9 cellular contexts compared by ENCODE assay signal in genomic region chr21:33971492-33972013, GRCh38. TPM values are rescaled to one million over a fixed set of nuclear protein-coding genes. Genes with fewer than 3 reads are reported as not detected.
DNase-seq lines count a peak whose midpoint lies in the region; TF ChIP-seq lines count a peak whose summit lies in the region.
"Had no signal": no experiment of that assay in that cellular context is flagged by ENCODE, and none has a peak within 500 bp of the region (broad histone marks: within the 10 kb centered on the region; RNA-seq: fewer than 3 reads in every experiment).

No MANE protein-coding gene starts in this region.

- intact Hi-C loops in posterior vena cava (cut with DNase I): no loop called here

- TF ChIP-seq CTCF in osteocyte (IDR thresholded peaks at IDR 0.05): no peak

- no peak overlapping the region for H3K4me3 Mint-ChIP-seq in osteocyte (ENCODE audit: unreplicated experiment)

- H3K4me1 Mint-ChIP-seq in osteocyte (ENCODE audit: unreplicated experiment): peaks cover 69% of the 10 kb centered on the region

- peak overlapping the region; percentile 36 for H3K27ac Mint-ChIP-seq in osteocyte (ENCODE audit: unreplicated experiment)

- DNase-seq in NCI-H510A treated with DMSO at 0.1 percent for 48 hours (lab: John Stamatoyannopoulos, UW) (peak; percentile 11), NCI-H510A (lab: John Stamatoyannopoulos, UW) (no peak), NCI-H226 (peak; percentile 68), ecto neural progenitor cell (ENCODE audit: low spot score) (peak; percentile 41), osteocyte (ENCODE audit: extremely low spot score, unreplicated experiment) (peak; percentile 40), NCI-H345 treated with DMSO at 0.1 percent for 48 hours (lab: John Stamatoyannopoulos, UW; ENCODE audit: unreplicated experiment) (no peak), posterior vena cava (ENCODE audit: low spot score) (no peak), DMS53 (lab: John Stamatoyannopoulos, UW) (no peak)
- DNase-seq: left lung had no signal

- no peaks in the 10 kb centered on the region for H3K36me3 Mint-ChIP-seq in osteocyte (ENCODE audit: unreplicated experiment)

- H3K9me3 Mint-ChIP-seq in osteocyte (ENCODE audit: unreplicated experiment): no peaks in the 10 kb centered on the region

- no peaks in the 10 kb centered on the region for H3K27me3 Mint-ChIP-seq in osteocyte (ENCODE audit: unreplicated experiment)

RNA-seq across cellular contexts. Expression of gene ATP5PO, which starts 55.9 kb away (rescaled TPM):
- total RNA-seq in osteocyte (150 and 152 TPM in 2 replicates), posterior vena cava (100 to 1,000 TPM; 138 to 167 TPM)

Comparison
In these comparisons a context has a peak if more than half of its experiments do, and no peak if none do; other contexts are left out.
1. DNase-seq: peak in NCI-H510A treated with DMSO at 0.1 percent for 48 hours (single experiment), NCI-H226 (single experiment), ecto neural progenitor cell (single experiment) and osteocyte (single experiment); none in NCI-H510A (single experiment), NCI-H345 treated with DMSO at 0.1 percent for 48 hours (single experiment), posterior vena cava (single experiment) and DMS53 (single experiment).